In the genomic region with DNA sequence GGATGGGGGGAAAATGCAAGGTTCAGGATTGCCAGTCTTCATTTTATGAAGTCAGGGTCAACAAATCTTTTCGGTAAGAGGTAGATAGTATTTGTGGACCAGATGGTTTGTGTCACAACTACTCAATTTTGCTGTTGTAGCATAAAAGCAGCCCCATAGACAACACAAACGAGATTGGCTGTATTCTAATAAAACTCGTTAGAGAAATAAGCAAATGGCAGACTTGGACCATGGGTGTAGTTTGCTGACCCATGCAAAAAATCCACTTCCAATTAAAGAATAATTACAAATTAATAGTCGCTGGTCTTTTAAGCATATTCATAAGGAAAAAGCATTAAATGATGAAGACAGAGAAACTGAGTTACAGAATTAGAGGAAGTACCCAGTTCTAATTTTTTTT, we compare ENCODE assay signal across 28 cellular contexts.
"Had no signal": no experiment of that assay in that cellular context is flagged by ENCODE, and none has a peak within 500 bp of the region (broad histone marks: within the 10 kb centered on the region; RNA-seq: fewer than 3 reads in every experiment).

No MANE protein-coding gene starts in this region.

- H3K4me1 ChIP-seq: neural progenitor cell, parathyroid adenoma, psoas muscle, spleen, suprapubic skin, testis, tibial artery, transverse colon, upper lobe of right lung, uterus had no signal

- H3K4me3 ChIP-seq: neural progenitor cell, ovary, psoas muscle, skin epidermis, smooth muscle cell, spleen, suprapubic skin, testis, tibial artery, transverse colon, upper lobe of right lung, uterus had no signal

- DNase-seq: natural killer cell; occipital lobe; ovary; posterior cingulate gyrus; psoas muscle; right cardiac atrium; spleen; stimulated activated CD4-positive, alpha-beta T cell treated with anti-CD3 and anti-CD28 coated beads, Interleukin-12 subunit alpha, Interleukin-12 subunit beta, amount 100 ng/mL, for 4 hours; stimulated activated CD4-positive, alpha-beta T cell treated with anti-CD3 and anti-CD28 coated beads, Interleukin-1b, Interleukin-23, amount 100 ng/mL, for 48 hours; stimulated activated CD4-positive, alpha-beta T cell treated with anti-CD3 and anti-CD28 coated beads, Interleukin-4, amount 100 ng/mL, for 1 hour; stimulated activated CD4-positive, alpha-beta T cell treated with anti-CD3 and anti-CD28 coated beads, Interleukin-4, amount 100 ng/mL, for 4 hours; stimulated activated CD8-positive, alpha-beta memory T cell treated with anti-CD3 and anti-CD28 coated beads, Interleukin-4, amount 100 ng/mL, for 48 hours; stimulated activated naive CD4-positive, alpha-beta T cell; stimulated activated naive CD8-positive, alpha-beta T cell treated with anti-CD3 and anti-CD28 coated beads, Interleukin-15, amount 100 ng/mL, for 72 hours; stimulated activated naive CD8-positive, alpha-beta T cell treated with anti-CD3 and anti-CD28 coated beads, Interleukin-15, Interleukin-2, amounts not matched to agents 100 U/mL and 50 U/mL, for 24 hours; substantia nigra; testis; tibial artery; transverse colon; upper lobe of right lung; uterus had no signal

- H3K4me2 ChIP-seq: neural progenitor cell, smooth muscle cell had no signal

- H3K27ac ChIP-seq: neural progenitor cell, ovary, parathyroid adenoma, psoas muscle, skin epidermis, spleen, suprapubic skin, testis, tibial artery, transverse colon, upper lobe of right lung, uterus had no signal

- H2AFZ ChIP-seq: neural progenitor cell, parathyroid adenoma had no signal

- H3K9me3 ChIP-seq: ovary, psoas muscle, suprapubic skin, testis, transverse colon, upper lobe of right lung had no signal

- H3K9ac ChIP-seq: neural progenitor cell, parathyroid adenoma had no signal

- H3K27me3 ChIP-seq: neural progenitor cell, ovary, spleen, suprapubic skin, testis, tibial artery, transverse colon, upper lobe of right lung, uterus had no signal

- H3K36me3 ChIP-seq: neural progenitor cell, ovary, spleen, suprapubic skin, tibial artery, upper lobe of right lung, uterus had no signal

- H3K79me2 ChIP-seq: parathyroid adenoma had no signal

- ATAC-seq: natural killer cell; psoas muscle; right cardiac atrium; sciatic nerve; stimulated activated memory B cell treated with anti-CD40 and anti-IgM and Interleukin-4, amounts not matched to agents 10 μg/mL and 1 μg/mL and 100 μg/mL, for 72 hours; stimulated activated naive CD8-positive, alpha-beta T cell treated with anti-CD3 and anti-CD28 coated beads, Interleukin-15, amount 100 ng/mL, for 72 hours; stimulated activated naive CD8-positive, alpha-beta T cell treated with anti-CD3 and anti-CD28 coated beads, Interleukin-15, Interleukin-2, amounts not matched to agents 100 U/mL and 50 U/mL, for 24 hours; upper lobe of right lung had no signal
